Comparison of ENCODE assay signal across 16 cellular contexts in the genomic region with DNA sequence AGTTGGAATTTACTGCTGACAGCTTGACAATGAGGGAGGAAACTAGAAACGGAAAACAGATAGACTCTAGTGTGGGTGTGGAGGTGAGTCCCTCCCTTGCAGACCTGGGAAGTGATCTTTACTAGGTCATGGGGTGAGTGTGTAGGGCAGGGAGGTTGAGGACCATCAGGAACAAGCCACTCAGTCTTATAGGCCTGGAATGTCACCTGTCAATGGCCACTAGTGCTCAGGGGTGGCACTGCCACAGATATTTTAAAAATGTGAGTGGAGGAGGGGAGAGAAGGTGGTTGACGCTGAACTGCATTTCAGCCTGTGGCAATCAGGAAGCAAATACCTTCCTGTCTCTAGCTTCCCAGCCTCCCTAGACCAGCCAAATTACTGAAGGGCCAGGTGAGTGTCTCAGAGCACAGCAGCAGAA. TPM values are rescaled to one million over a fixed set of nuclear protein-coding genes. Genes with fewer than 3 reads are reported as not detected.
A peak's percentile ranks its signal among the peaks of the same experiment; 100 is the strongest.
DNase-seq lines count a peak whose midpoint lies in the region; ATAC-seq and TF ChIP-seq lines count a peak whose summit lies in the region.
"Had no signal": no experiment of that assay in that cellular context is flagged by ENCODE, and none has a peak within 500 bp of the region (broad histone marks: within the 10 kb centered on the region; RNA-seq: fewer than 3 reads in every experiment).

No MANE protein-coding gene starts in this region.

- H3K27me3 Mint-ChIP-seq in CD4-positive, alpha-beta memory T cell, result no peaks in the 10 kb centered on the region
- H3K27me3 Mint-ChIP-seq in endothelial cell (ENCODE audit: unreplicated experiment), result peaks cover 9% of the 10 kb centered on the region
- peaks cover 26% of the 10 kb centered on the region for H3K27me3 Mint-ChIP-seq in mesothelial cell of epicardium (ENCODE audit: low read depth)
- H3K27me3 Mint-ChIP-seq in glutamatergic neuron (ENCODE audit: unreplicated experiment), result peaks cover 3% of the 10 kb centered on the region

- no peaks in the 10 kb centered on the region for H3K9me3 Mint-ChIP-seq in CD4-positive, alpha-beta memory T cell
- H3K9me3 Mint-ChIP-seq in endothelial cell (ENCODE audit: unreplicated experiment) (no peaks in the 10 kb centered on the region), mesothelial cell of epicardium (no peaks in the 10 kb centered on the region), glutamatergic neuron (ENCODE audit: unreplicated experiment) (no peaks in the 10 kb centered on the region)
- H3K9me3 Mint-ChIP-seq: activated B cell treated with CpG ODN at 0.5 μM for 24 hours; CD8-positive, alpha-beta memory T cell had no signal

- TF ChIP-seq CTCF in endothelial cell (IDR thresholded peaks at IDR 0.05; ENCODE audit: unreplicated experiment), result no peak
- no peak for TF ChIP-seq CTCF in mesothelial cell of epicardium (IDR thresholded peaks at IDR 0.05; ENCODE audit: unreplicated experiment)
- no peak for TF ChIP-seq CTCF in glutamatergic neuron (IDR thresholded peaks at IDR 0.05; ENCODE audit: partially characterized antibody, unreplicated experiment)

- H3K36me3 Mint-ChIP-seq in CD4-positive, alpha-beta memory T cell, result no peaks in the 10 kb centered on the region
- H3K36me3 Mint-ChIP-seq in endothelial cell (ENCODE audit: low read depth, unreplicated experiment) (no peaks in the 10 kb centered on the region), mesothelial cell of epicardium (no peaks in the 10 kb centered on the region), glutamatergic neuron (ENCODE audit: unreplicated experiment) (peaks cover 2% of the 10 kb centered on the region)
- H3K36me3 Mint-ChIP-seq: CD8-positive, alpha-beta memory T cell had no signal

- intact Hi-C loops in CD4-positive, alpha-beta memory T cell (cut with micrococcal nuclease), result no loop called here

- H3K4me3 Mint-ChIP-seq in CD4-positive, alpha-beta memory T cell, result peak overlapping the region in 5 of 8 donors; percentile 22 to 55 (median 47)
- H3K4me3 Mint-ChIP-seq in endothelial cell (ENCODE audit: unreplicated experiment) (peak overlapping the region; percentile 14), mesothelial cell of epicardium (no peak overlapping the region), glutamatergic neuron (ENCODE audit: unreplicated experiment) (no peak overlapping the region)
- H3K4me3 Mint-ChIP-seq: activated B cell treated with CpG ODN at 0.5 μM for 24 hours; CD8-positive, alpha-beta memory T cell had no signal

- H3K4me1 Mint-ChIP-seq in CD4-positive, alpha-beta memory T cell, result peaks cover 22 to 38% (median 34%) of the 10 kb centered on the region in 4 donors
- H3K4me1 Mint-ChIP-seq in endothelial cell (ENCODE audit: unreplicated experiment) (peaks cover 49% of the 10 kb centered on the region), mesothelial cell of epicardium (peaks cover 19% of the 10 kb centered on the region), glutamatergic neuron (ENCODE audit: low read depth, unreplicated experiment) (no peaks in the 10 kb centered on the region)

- no peaks in the 10 kb centered on the region for H3K27me3 ChIP-seq in CD4-positive, alpha-beta memory T cell (ENCODE audit: insufficient read depth, low read length)
- H3K27me3 ChIP-seq: MG63 had no signal

- H3K9me3 ChIP-seq in CD4-positive, alpha-beta memory T cell (ENCODE audit: control insufficient read depth in 1 of 2, low read length in 2 of 2), result no peaks in the 10 kb centered on the region
- H3K9me3 ChIP-seq: pancreas had no signal

- ATAC-seq in HG03139 (IDR thresholded peaks at IDR 0.05; ENCODE audit: unreplicated experiment), result no peak
- ATAC-seq in GM18873 (IDR thresholded peaks at IDR 0.05; ENCODE audit: low FRiP score, unreplicated experiment), result no peak
- no peak for ATAC-seq in HG02852 (IDR thresholded peaks at IDR 0.05; ENCODE audit: unreplicated experiment)

- peaks cover 36% of the 10 kb centered on the region for H3K4me1 ChIP-seq in CD4-positive, alpha-beta memory T cell (ENCODE audit: insufficient read depth, low read length)
- H3K4me1 ChIP-seq: pancreas had no signal

- H3K27ac ChIP-seq in CD4-positive, alpha-beta memory T cell (ENCODE audit: low read depth, low read length), result no peak overlapping the region
- H3K27ac ChIP-seq: pancreas had no signal

- H3K27ac Mint-ChIP-seq in CD4-positive, alpha-beta memory T cell, result peak overlapping the region in 2 of 7 donors; percentile 43 to 62
- H3K27ac Mint-ChIP-seq in endothelial cell (ENCODE audit: unreplicated experiment), result peak overlapping the region; percentile 99
- peak overlapping the region; percentile 39 for H3K27ac Mint-ChIP-seq in mesothelial cell of epicardium
- no peak overlapping the region for H3K27ac Mint-ChIP-seq in glutamatergic neuron (ENCODE audit: unreplicated experiment)
- H3K27ac Mint-ChIP-seq: activated B cell treated with CpG ODN at 0.5 μM for 24 hours; CD8-positive, alpha-beta memory T cell had no signal

- no peak for DNase-seq in CD4-positive, alpha-beta memory T cell
- DNase-seq in LoVo (ENCODE audit: low spot score) (peak; percentile 51), endothelial cell (ENCODE audit: low spot score) (no peak), mesothelial cell of epicardium (ENCODE audit: low spot score in 2 of 2, unreplicated experiment in 2 of 2) (no peak), glutamatergic neuron (no peak)
- DNase-seq: activated B cell treated with CpG ODN at 0.5 μM for 24 hours; activated naive CD4-positive, alpha-beta T cell; CD8-positive, alpha-beta memory T cell; MG63; NCI-H2107; NCI-H82; pancreas; T-helper 1 cell had no signal

- CTCF ChIA-PET in CD4-positive, alpha-beta memory T cell (lab: Charles Lee; ENCODE audit: partially characterized antibody), result interaction anchor here (1.3 to 1.8 kb wide), 4 partner anchors 10 to 59 kb away, joined by 3 to 8 read pairs (median 4); no protein-coding TSS in a partner anchor

- no peak overlapping the region for H3K4me3 ChIP-seq in CD4-positive, alpha-beta memory T cell (ENCODE audit: low read length in 2 of 2)
- H3K4me3 ChIP-seq: MG63, pancreas had no signal

- no peaks in the 10 kb centered on the region for H3K36me3 ChIP-seq in CD4-positive, alpha-beta memory T cell (ENCODE audit: insufficient read depth, low read length)
- H3K36me3 ChIP-seq: pancreas had no signal

- POLR2A ChIA-PET in CD4-positive, alpha-beta memory T cell (lab: Charles Lee; ENCODE audit: partially characterized antibody), result no interaction called here

RNA-seq across cellular contexts. Expression of a gene that starts 9.0 kb away (rescaled TPM):
- not detected for total RNA-seq in CD4-positive, alpha-beta memory T cell
- not detected for polyA plus RNA-seq in CD4-positive, alpha-beta memory T cell
- total RNA-seq in endothelial cell (ENCODE audit: unreplicated experiment) (not detected), mesothelial cell of epicardium (not detected in 3 replicates), glutamatergic neuron (ENCODE audit: unreplicated experiment) (not detected)
- total RNA-seq: activated B cell treated with CpG ODN at 0.5 μM for 24 hours; CD8-positive, alpha-beta memory T cell; pancreas had no signal
- polyA plus RNA-seq: CD8-positive, alpha-beta memory T cell; pancreas had no signal

RNA-seq across cellular contexts. Expression of a gene that starts 39.6 kb away (rescaled TPM):
- total RNA-seq in CD4-positive, alpha-beta memory T cell, result not detected
- not detected for polyA plus RNA-seq in CD4-positive, alpha-beta memory T cell
- 32.0 TPM for total RNA-seq in endothelial cell (ENCODE audit: unreplicated experiment)
- 0.14 to 0.47 TPM (median 0.27 TPM) in 3 replicates for total RNA-seq in mesothelial cell of epicardium
- total RNA-seq in glutamatergic neuron (ENCODE audit: unreplicated experiment), result not detected
- total RNA-seq: activated B cell treated with CpG ODN at 0.5 μM for 24 hours; CD8-positive, alpha-beta memory T cell had no signal
- polyA plus RNA-seq: CD8-positive, alpha-beta memory T cell had no signal

RNA-seq across cellular contexts. Expression of a gene that starts 42.9 kb away (rescaled TPM):
- total RNA-seq in CD4-positive, alpha-beta memory T cell, result not detected
- not detected for polyA plus RNA-seq in CD4-positive, alpha-beta memory T cell
- total RNA-seq in endothelial cell (ENCODE audit: unreplicated experiment), result 0.87 TPM
- total RNA-seq in mesothelial cell of epicardium, result 0.72 to 1.2 TPM (median 1.0 TPM) in 3 replicates
- not detected for total RNA-seq in glutamatergic neuron (ENCODE audit: unreplicated experiment)
- total RNA-seq: activated B cell treated with CpG ODN at 0.5 μM for 24 hours; CD8-positive, alpha-beta memory T cell had no signal
- polyA plus RNA-seq: CD8-positive, alpha-beta memory T cell had no signal

Comparison
In these comparisons a context has a peak if more than half of its experiments do, and no peak if none do; other contexts are left out.
1. H3K4me3 Mint-ChIP-seq: peak in CD4-positive, alpha-beta memory T cell (5 of 8) and endothelial cell (single experiment); none in mesothelial cell of epicardium (single experiment) and glutamatergic neuron (single experiment).
2. RNA of a gene that starts 39.6 kb away (total RNA-seq): 32.0 TPM in endothelial cell (single experiment); 0.14 to 0.47 TPM in mesothelial cell of epicardium, not detected in CD4-positive, alpha-beta memory T cell and not detected in glutamatergic neuron (single experiment); every median in the first group is over 10 times any median in the second.